Comparison of ENCODE assay signal across 8 cellular contexts in the genomic region with DNA sequence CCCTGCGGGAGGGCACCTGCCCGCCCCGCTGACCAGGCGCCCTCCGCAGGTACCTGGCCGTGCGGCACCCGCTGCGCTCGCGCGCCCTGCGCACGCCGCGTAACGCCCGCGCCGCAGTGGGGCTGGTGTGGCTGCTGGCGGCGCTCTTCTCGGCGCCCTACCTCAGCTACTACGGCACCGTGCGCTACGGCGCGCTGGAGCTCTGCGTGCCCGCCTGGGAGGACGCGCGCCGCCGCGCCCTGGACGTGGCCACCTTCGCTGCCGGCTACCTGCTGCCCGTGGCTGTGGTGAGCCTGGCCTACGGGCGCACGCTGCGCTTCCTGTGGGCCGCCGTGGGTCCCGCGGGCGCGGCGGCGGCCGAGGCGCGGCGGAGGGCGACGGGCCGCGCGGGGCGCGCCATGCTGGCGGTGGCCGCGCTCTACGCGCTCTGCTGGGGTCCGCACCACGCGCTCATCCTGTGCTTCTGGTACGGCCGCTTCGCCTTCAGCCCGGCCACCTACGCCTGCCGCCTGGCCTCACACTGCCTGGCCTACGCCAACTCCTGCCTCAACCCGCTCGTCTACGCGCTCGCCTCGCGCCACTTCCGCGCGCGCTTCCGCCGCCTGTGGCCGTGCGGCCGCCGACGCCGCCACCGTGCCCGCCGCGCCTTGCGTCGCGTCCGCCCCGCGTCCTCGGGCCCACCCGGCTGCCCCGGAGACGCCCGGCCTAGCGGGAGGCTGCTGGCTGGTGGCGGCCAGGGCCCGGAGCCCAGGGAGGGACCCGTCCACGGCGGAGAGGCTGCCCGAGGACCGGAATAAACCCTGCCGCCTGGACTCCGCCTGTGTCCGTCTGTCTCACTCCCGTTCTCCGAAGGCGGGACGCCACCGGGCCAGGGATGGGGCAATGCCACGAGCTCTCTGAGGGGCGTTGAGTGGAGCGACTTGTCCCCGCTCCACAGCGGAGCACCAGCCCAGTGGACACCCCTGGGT. TPM values are rescaled to one million over a fixed set of nuclear protein-coding genes. Genes with fewer than 3 reads are reported as not detected.
DNase-seq lines count a peak whose midpoint lies in the region; ATAC-seq and TF ChIP-seq lines count a peak whose summit lies in the region.

No MANE protein-coding gene starts in this region.

- H3K36me3 ChIP-seq in thymus (ENCODE audit: control insufficient read depth, insufficient read depth) = peaks cover 11% of the 10 kb centered on the region

- TF ChIP-seq CTCF in astrocyte of the cerebellum (IDR thresholded peaks at IDR 0.05; ENCODE audit: low read depth, low read length, missing control alignments) = no peak

- no peak for DNase-seq in activated naive CD4-positive, alpha-beta T cell treated with anti-CD3 and anti-CD28 coated beads, Interleukin-2, amount 50 U/mL, for 16 hours
- DNase-seq in astrocyte of the cerebellum (ENCODE audit: low read depth) = no peak
- DNase-seq in kidney tubule cell (ENCODE audit: low spot score) = peak; percentile 16
- no peak for DNase-seq in NCI-H2081 (lab: John Stamatoyannopoulos, UW)

- in situ Hi-C loops in astrocyte of the cerebellum (cut with HindIII; ENCODE audit: low sequenced_read_pairs) = no loop called here

- WGBS in thymus = 14% methylated on average over 135 of the region's 135 CpGs

- H3K9me3 Mint-ChIP-seq in activated naive CD4-positive, alpha-beta T cell treated with anti-CD3 and anti-CD28 coated beads, Interleukin-2, amount 50 U/mL, for 24 hours = no peaks in the 10 kb centered on the region

- no peaks in the 10 kb centered on the region for H3K9me3 ChIP-seq in thymus (ENCODE audit: control insufficient read depth)

- H3K4me3 ChIP-seq in astrocyte of the cerebellum (ENCODE audit: low read depth, low read length) (peak overlapping the region; percentile 18), thymus (ENCODE audit: low read length) (peak overlapping the region; percentile 45)

- peaks cover 7% of the 10 kb centered on the region for H3K4me1 ChIP-seq in thymus (ENCODE audit: control insufficient read depth, insufficient read depth, low read length)

- H3K4me1 Mint-ChIP-seq in activated naive CD4-positive, alpha-beta T cell treated with anti-CD3 and anti-CD28 coated beads, Interleukin-2, amount 50 U/mL, for 24 hours = peaks cover 3% of the 10 kb centered on the region

- peak overlapping the region; percentile 62 for H3K4me3 Mint-ChIP-seq in activated naive CD4-positive, alpha-beta T cell treated with anti-CD3 and anti-CD28 coated beads, Interleukin-2, amount 50 U/mL, for 24 hours

- no peak overlapping the region for H3K27ac ChIP-seq in thymus (ENCODE audit: low read depth)

- ATAC-seq in HG02973 (IDR thresholded peaks at IDR 0.05; ENCODE audit: unreplicated experiment) = no peak
- ATAC-seq in GM18498 (IDR thresholded peaks at IDR 0.05; ENCODE audit: unreplicated experiment) = no peak

- H3K27ac Mint-ChIP-seq in activated naive CD4-positive, alpha-beta T cell treated with anti-CD3 and anti-CD28 coated beads, Interleukin-2, amount 50 U/mL, for 24 hours = no peak overlapping the region

- peaks cover 23% of the 10 kb centered on the region for H3K27me3 ChIP-seq in thymus (ENCODE audit: control insufficient read depth, insufficient read depth)

- peaks cover 6% of the 10 kb centered on the region for H3K27me3 Mint-ChIP-seq in activated naive CD4-positive, alpha-beta T cell treated with anti-CD3 and anti-CD28 coated beads, Interleukin-2, amount 50 U/mL, for 24 hours

- no peaks in the 10 kb centered on the region for H3K36me3 Mint-ChIP-seq in activated naive CD4-positive, alpha-beta T cell treated with anti-CD3 and anti-CD28 coated beads, Interleukin-2, amount 50 U/mL, for 24 hours

RNA-seq across cellular contexts. Expression of a gene that starts 1.8 kb away (rescaled TPM):
- polyA plus RNA-seq in thymus = not detected

RNA-seq across cellular contexts. Expression of a gene that starts 17.2 kb away (rescaled TPM):
- 7.8 TPM for polyA plus RNA-seq in thymus

RNA-seq across cellular contexts. Expression of a gene that starts 19.2 kb away (rescaled TPM):
- polyA plus RNA-seq in thymus = 25.5 TPM

RNA-seq across cellular contexts. Expression of a gene that starts 24.3 kb away (rescaled TPM):
- polyA plus RNA-seq in thymus = 302 TPM
